In genomic region chr21:39325458-39325857, GRCh38 we compare ENCODE assay signal across 7 cellular contexts.
"Had no signal": no experiment of that assay in that cellular context is flagged by ENCODE, and none has a peak within 500 bp of the region (broad histone marks: within the 10 kb centered on the region; RNA-seq: fewer than 3 reads in every experiment).

No MANE protein-coding gene starts in this region.

- ATAC-seq: HepG2, K562 had no signal

- H3K27me3 Mint-ChIP-seq: IgD-negative memory B cell had no signal

- H3K27ac Mint-ChIP-seq: IgD-negative memory B cell had no signal

- H3K4me3 ChIP-seq: K562 had no signal

- DNase-seq: IMR-90, KBM-7, KG1 had no signal

- H3K27ac ChIP-seq: HL-60 had no signal

- H3K4me3 Mint-ChIP-seq: IgD-negative memory B cell had no signal
